ENCODE assay signal across 1 cellular context in genomic region chr13:47069133-47069532, GRCh38.
TF ChIP-seq lines count a peak whose summit lies in the region.

No MANE protein-coding gene starts in this region.

TF ChIP-seq in GM23338, 12 proteins besides CTCF, POLR2A, EP300 and RAD21 (continued from another document):
- TF ChIP-seq ZNF462 (CRISPR knock-in tag; IDR thresholded peaks at IDR 0.05) (no peak), CREB1 (CRISPR knock-in tag; IDR thresholded peaks at IDR 0.05; ENCODE audit: low read depth) (no peak), EZH2 (IDR thresholded peaks at IDR 0.05; ENCODE audit: low read depth, unreplicated experiment) (no peak)
